8 cellular contexts compared by ENCODE assay signal in genomic region chr11:69637956-69638871, GRCh38. TPM values are rescaled to one million over a fixed set of nuclear protein-coding genes. Genes with fewer than 3 reads are reported as not detected.
DNase-seq lines count a peak whose midpoint lies in the region; ATAC-seq and TF ChIP-seq lines count a peak whose summit lies in the region.

No MANE protein-coding gene starts in this region.

- DNase-seq in ELR (ENCODE audit: low read depth) (peak; percentile 86), NCI-H69 (lab: John Stamatoyannopoulos, UW) (peak; percentile 71), dorsolateral prefrontal cortex (no peak), lung microvascular endothelial cell (ENCODE audit: low read depth in 2 of 2) (peak; percentile 82 to 92), COR-L47 (lab: John Stamatoyannopoulos, UW) (no peak), hippocampal formation (lab: John Stamatoyannopoulos, UW) (no peak)
- no peak for DNase-seq in stimulated activated CD4-positive, alpha-beta T cell treated with anti-CD3 and anti-CD28 coated beads, Interleukin-15, amount 100 ng/mL, for 24 hours

- peak overlapping the region in 13 of 59 donors; percentile 1 to 57 (median 29) for H3K27ac ChIP-seq in dorsolateral prefrontal cortex

- H3K4me3 ChIP-seq in dorsolateral prefrontal cortex, result peak overlapping the region in 52 of 59 donors; percentile 4 to 79 (median 44)

- peaks cover 3 to 89% (median 64%) of the 10 kb centered on the region in 45 donors for H3K27me3 ChIP-seq in dorsolateral prefrontal cortex

- intact Hi-C loops in dorsolateral prefrontal cortex (cut with DNase I), result no loop called here

- no peak for ATAC-seq in GM18519 (IDR thresholded peaks at IDR 0.05; ENCODE audit: low FRiP score, unreplicated experiment)

- no peak for TF ChIP-seq CTCF in dorsolateral prefrontal cortex (IDR thresholded peaks at IDR 0.05 in 54 of 56, conservative IDR thresholded peaks at IDR 0.05 in 2 of 56; ENCODE audit: low read depth in 1 of 56, partially characterized antibody in 56 of 56)

RNA-seq across cellular contexts. Expression of gene CCND1, which starts 2.7 kb away (rescaled TPM):
- 10 to 100 TPM; 12.7 to 68.0 (median 31.1) TPM for total RNA-seq in dorsolateral prefrontal cortex
- total RNA-seq in lung microvascular endothelial cell, result 203 and 371 TPM in 2 replicates

RNA-seq across cellular contexts. Expression of gene LTO1, which starts 36.9 kb away (rescaled TPM):
- total RNA-seq in dorsolateral prefrontal cortex (10 to 100 TPM; 33.4 to 74.6 (median 51.9) TPM), lung microvascular endothelial cell (9.2 and 12.1 TPM in 2 replicates)

Comparison
In these comparisons a context has a peak if more than half of its experiments do, and no peak if none do; other contexts are left out.
1. DNase-seq: peak in ELR (single experiment), NCI-H69 (single experiment) and lung microvascular endothelial cell (2 of 2); none in dorsolateral prefrontal cortex (0 of 10), COR-L47 (single experiment), stimulated activated CD4-positive, alpha-beta T cell treated with anti-CD3 and anti-CD28 coated beads, Interleukin-15, amount 100 ng/mL, for 24 hours (single experiment) and hippocampal formation (0 of 2).